ENCODE assay signal across 1 cellular context in genomic region chr1:47967868-47968267, GRCh38.
TF ChIP-seq lines count a peak whose summit lies in the region.

No MANE protein-coding gene starts in this region.

TF ChIP-seq in liver, 16 proteins besides CTCF, POLR2A, EP300 and RAD21 (continued from another document):
- TF ChIP-seq ZBTB33 (IDR thresholded peaks at IDR 0.05) (no peak), HNF4G (IDR thresholded peaks at IDR 0.05) (no peak), SP1 (IDR thresholded peaks at IDR 0.05) (no peak), RXRA (IDR thresholded peaks at IDR 0.05) (no peak), MAX (IDR thresholded peaks at IDR 0.05) (no peak)
- TF ChIP-seq, protein P1, sequence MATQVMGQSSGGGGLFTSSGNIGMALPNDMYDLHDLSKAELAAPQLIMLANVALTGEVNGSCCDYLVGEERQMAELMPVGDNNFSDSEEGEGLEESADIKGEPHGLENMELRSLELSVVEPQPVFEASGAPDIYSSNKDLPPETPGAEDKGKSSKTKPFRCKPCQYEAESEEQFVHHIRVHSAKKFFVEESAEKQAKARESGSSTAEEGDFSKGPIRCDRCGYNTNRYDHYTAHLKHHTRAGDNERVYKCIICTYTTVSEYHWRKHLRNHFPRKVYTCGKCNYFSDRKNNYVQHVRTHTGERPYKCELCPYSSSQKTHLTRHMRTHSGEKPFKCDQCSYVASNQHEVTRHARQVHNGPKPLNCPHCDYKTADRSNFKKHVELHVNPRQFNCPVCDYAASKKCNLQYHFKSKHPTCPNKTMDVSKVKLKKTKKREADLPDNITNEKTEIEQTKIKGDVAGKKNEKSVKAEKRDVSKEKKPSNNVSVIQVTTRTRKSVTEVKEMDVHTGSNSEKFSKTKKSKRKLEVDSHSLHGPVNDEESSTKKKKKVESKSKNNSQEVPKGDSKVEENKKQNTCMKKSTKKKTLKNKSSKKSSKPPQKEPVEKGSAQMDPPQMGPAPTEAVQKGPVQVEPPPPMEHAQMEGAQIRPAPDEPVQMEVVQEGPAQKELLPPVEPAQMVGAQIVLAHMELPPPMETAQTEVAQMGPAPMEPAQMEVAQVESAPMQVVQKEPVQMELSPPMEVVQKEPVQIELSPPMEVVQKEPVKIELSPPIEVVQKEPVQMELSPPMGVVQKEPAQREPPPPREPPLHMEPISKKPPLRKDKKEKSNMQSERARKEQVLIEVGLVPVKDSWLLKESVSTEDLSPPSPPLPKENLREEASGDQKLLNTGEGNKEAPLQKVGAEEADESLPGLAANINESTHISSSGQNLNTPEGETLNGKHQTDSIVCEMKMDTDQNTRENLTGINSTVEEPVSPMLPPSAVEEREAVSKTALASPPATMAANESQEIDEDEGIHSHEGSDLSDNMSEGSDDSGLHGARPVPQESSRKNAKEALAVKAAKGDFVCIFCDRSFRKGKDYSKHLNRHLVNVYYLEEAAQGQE (IDR thresholded peaks at IDR 0.05) = no peak
TF ChIP-seq in liver: peak in this region for 0.
